Comparison of ENCODE assay signal across 11 cellular contexts in the genomic region with DNA sequence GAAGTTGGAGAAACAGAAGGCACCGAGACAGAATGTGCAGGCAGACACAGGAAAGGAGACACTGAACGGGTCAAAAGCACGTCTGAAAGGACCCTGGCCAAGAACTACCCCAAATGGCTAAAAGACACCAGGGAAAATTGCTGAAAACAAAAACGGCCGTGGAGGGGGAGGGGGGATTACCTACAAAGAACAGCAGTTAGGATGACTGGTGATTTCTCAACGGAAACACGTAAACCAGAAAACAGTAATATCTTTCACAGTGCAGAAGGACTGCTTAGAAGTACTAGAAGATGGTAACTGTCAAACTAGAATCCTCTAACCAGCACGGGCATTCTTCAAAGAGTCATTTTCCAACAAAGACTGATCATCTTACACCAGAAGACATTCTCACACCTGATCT.
DNase-seq lines count a peak whose midpoint lies in the region; ATAC-seq and TF ChIP-seq lines count a peak whose summit lies in the region.
"Had no signal": no experiment of that assay in that cellular context is flagged by ENCODE, and none has a peak within 500 bp of the region (broad histone marks: within the 10 kb centered on the region; RNA-seq: fewer than 3 reads in every experiment).

No MANE protein-coding gene starts in this region.

- no peak overlapping the region for H3K4me2 ChIP-seq in IMR-90 (ENCODE audit: low read depth, low read length)

- TF ChIP-seq POLR2A in IMR-90 (IDR thresholded peaks at IDR 0.05; ENCODE audit: low read depth, low read length), result no peak

- no peak for DNase-seq in CD4-positive, alpha-beta memory T cell
- DNase-seq in IMR-90 (no peak), AG08395 (ENCODE audit: low spot score) (no peak)
- no peak for DNase-seq in activated naive CD8-positive, alpha-beta T cell treated with anti-CD3 and anti-CD28 coated beads for 36 hours
- DNase-seq: effector CD4-positive, alpha-beta T cell; GDM1 had no signal

- H2BK20ac ChIP-seq in IMR-90 (ENCODE audit: low read depth, low read length), result peak overlapping the region; percentile 49; the same call in 1 of the 2 replicates

- peaks cover 0 to 3% of the 10 kb centered on the region in 2 donors for H3K9me3 ChIP-seq in CD4-positive, alpha-beta memory T cell (ENCODE audit: control insufficient read depth in 1 of 2, low read length in 2 of 2)
- H3K9me3 ChIP-seq in IMR-90 (ENCODE audit: control insufficient read depth, insufficient read depth, low read length), result no peaks in the 10 kb centered on the region; the same call in 1 of the 2 replicates
- no peaks in the 10 kb centered on the region for H3K9me3 ChIP-seq in neutrophil

- TF ChIP-seq CTCF in IMR-90 (conservative IDR thresholded peaks at IDR 0.05; ENCODE audit: low read depth, low read length), result no peak
- TF ChIP-seq CTCF in neutrophil (IDR thresholded peaks at IDR 0.05), result no peak

- peak overlapping the region; percentile 63 for H4K91ac ChIP-seq in IMR-90 (ENCODE audit: insufficient read depth, low read depth, low read length)

- peak overlapping the region; percentile 45 to 97 (median 81) for H3K27ac Mint-ChIP-seq in CD4-positive, alpha-beta memory T cell
- peak overlapping the region; percentile 95 for H3K27ac Mint-ChIP-seq in activated naive CD8-positive, alpha-beta T cell treated with anti-CD3 and anti-CD28 coated beads for 36 hours

- no peaks in the 10 kb centered on the region for H3K27me3 ChIP-seq in CD4-positive, alpha-beta memory T cell (ENCODE audit: insufficient read depth, low read length)
- H3K27me3 ChIP-seq in IMR-90 (ENCODE audit: control insufficient read depth, insufficient read depth, low read length) (no peaks in the 10 kb centered on the region), neutrophil (no peaks in the 10 kb centered on the region)

- H3K36me3 ChIP-seq in CD4-positive, alpha-beta memory T cell (ENCODE audit: insufficient read depth, low read length), result peaks cover 4% of the 10 kb centered on the region
- H3K36me3 ChIP-seq in IMR-90 (ENCODE audit: control insufficient read depth, insufficient read depth, low read length), result no peaks in the 10 kb centered on the region
- no peaks in the 10 kb centered on the region for H3K36me3 ChIP-seq in neutrophil

- H3K9ac ChIP-seq in IMR-90 (ENCODE audit: low read depth, low read length), result no peak overlapping the region

- POLR2A ChIA-PET in CD4-positive, alpha-beta memory T cell (lab: Charles Lee; ENCODE audit: partially characterized antibody), result no interaction called here
- POLR2A ChIA-PET in IMR-90 (lab: Charles Lee; ENCODE audit: unreplicated experiment), result no interaction called here

- in situ Hi-C loops in IMR-90 (cut with MboI; ENCODE audit: low sequenced_read_pairs), result no loop called here

- H4K20me1 ChIP-seq in IMR-90 (ENCODE audit: insufficient read depth, low read length), result no peaks in the 10 kb centered on the region; the same call in 1 of the 2 replicates

- peaks cover 22 to 24% of the 10 kb centered on the region in 2 donors for H3K36me3 Mint-ChIP-seq in CD4-positive, alpha-beta memory T cell
- peaks cover 14% of the 10 kb centered on the region for H3K36me3 Mint-ChIP-seq in activated naive CD8-positive, alpha-beta T cell treated with anti-CD3 and anti-CD28 coated beads for 36 hours

- peaks cover 33 to 77% of the 10 kb centered on the region in 2 experiments for H3K79me1 ChIP-seq in IMR-90 (ENCODE audit: low read depth in 1 of 2, low read length in 2 of 2)

- H2BK15ac ChIP-seq in IMR-90 (ENCODE audit: low read depth, low read length), result 0 out of 3 replicates have a peak overlapping the region, but pooled peaks have one; percentile 14

- H3K18ac ChIP-seq in IMR-90 (ENCODE audit: low read depth, low read length), result no peak overlapping the region

- H2BK5ac ChIP-seq in IMR-90 (ENCODE audit: low read depth, low read length, poor library complexity, severe bottlenecking), result no peak overlapping the region

- peak overlapping the region; percentile 37 to 92 (median 84) for H3K4me3 Mint-ChIP-seq in CD4-positive, alpha-beta memory T cell
- peak overlapping the region; percentile 9 for H3K4me3 Mint-ChIP-seq in activated naive CD8-positive, alpha-beta T cell treated with anti-CD3 and anti-CD28 coated beads for 36 hours

- H2AK5ac ChIP-seq in IMR-90 (ENCODE audit: low read depth, low read length), result peak overlapping the region; percentile 32; the same call in 1 of the 2 replicates

- ATAC-seq in IMR-90 (ENCODE audit: low read depth) (no peak), GM21367 (IDR thresholded peaks at IDR 0.05; ENCODE audit: unreplicated experiment) (no peak), GM18909 (IDR thresholded peaks at IDR 0.05; ENCODE audit: poor library complexity, unreplicated experiment) (no peak)
- ATAC-seq: Panc1 had no signal

- WGBS in IMR-90 (ENCODE audit: extremely low coverage in 2 of 2, insufficient read length in 1 of 2), 2 experiments, result 92% methylated on average over 2 of the region's 8 CpGs; no CpG with 5 or more reads in 1 of the 2 experiments

- H3K14ac ChIP-seq in IMR-90 (replicated peaks; ENCODE audit: low read depth, low read length), result 0 out of 2 replicates have a peak overlapping the region, but pooled peaks have one; percentile 4

- peak overlapping the region; percentile 52 for H2BK120ac ChIP-seq in IMR-90 (ENCODE audit: low read depth, low read length)

- peaks cover 53 to 93% (median 73%) of the 10 kb centered on the region in 4 donors for H3K4me1 Mint-ChIP-seq in CD4-positive, alpha-beta memory T cell
- peaks cover 81% of the 10 kb centered on the region for H3K4me1 Mint-ChIP-seq in activated naive CD8-positive, alpha-beta T cell treated with anti-CD3 and anti-CD28 coated beads for 36 hours

- CTCF ChIA-PET in CD4-positive, alpha-beta memory T cell (lab: Charles Lee; ENCODE audit: partially characterized antibody), result interaction anchor here (0.9 kb wide), 1 partner anchor 9 kb away, joined by 5 read pairs; no protein-coding TSS in a partner anchor
- CTCF ChIA-PET in IMR-90 (lab: Yijun Ruan, JAX), result no interaction called here

- BruUV-seq in IMR-90 (replicated peaks; lab: Mats Ljungman, UMichigan), result no TSS peak

- no peak overlapping the region for H3K27ac ChIP-seq in CD4-positive, alpha-beta memory T cell (ENCODE audit: low read depth, low read length)
- H3K27ac ChIP-seq in IMR-90 (ENCODE audit: insufficient read depth, low read length), result no peak overlapping the region
- peak overlapping the region; percentile 86 for H3K27ac ChIP-seq in neutrophil
- H3K27ac ChIP-seq: C4-2B had no signal

- no peak overlapping the region for H3K4me3 ChIP-seq in CD4-positive, alpha-beta memory T cell (ENCODE audit: low read length in 2 of 2)
- H3K4me3 ChIP-seq in IMR-90 (ENCODE audit: insufficient read depth, low read depth, low read length), result no peak overlapping the region
- H3K4me3 ChIP-seq in neutrophil (ENCODE audit: low read depth in 1 of 2, low read length in 1 of 2), result peak overlapping the region; percentile 16 to 21

- peaks cover 0 to 18% (median 7%) of the 10 kb centered on the region in 8 donors for H3K9me3 Mint-ChIP-seq in CD4-positive, alpha-beta memory T cell
- peaks cover 7% of the 10 kb centered on the region for H3K9me3 Mint-ChIP-seq in activated naive CD8-positive, alpha-beta T cell treated with anti-CD3 and anti-CD28 coated beads for 36 hours

- H2AFZ ChIP-seq in IMR-90 (replicated peaks; ENCODE audit: low read length, poor library complexity), result no peak overlapping the region

- peak overlapping the region; percentile 76 for H3K4ac ChIP-seq in IMR-90 (ENCODE audit: low read depth, low read length)

- no peaks in the 10 kb centered on the region for H3K27me3 Mint-ChIP-seq in CD4-positive, alpha-beta memory T cell
- peaks cover 4% of the 10 kb centered on the region for H3K27me3 Mint-ChIP-seq in activated naive CD8-positive, alpha-beta T cell treated with anti-CD3 and anti-CD28 coated beads for 36 hours

- H3K9me1 ChIP-seq in IMR-90 (ENCODE audit: insufficient read depth, low read length), result peaks cover 18% of the 10 kb centered on the region

- no peak overlapping the region for H3K56ac ChIP-seq in IMR-90 (ENCODE audit: extremely low read depth, insufficient read depth, low read length)

- H2AK9ac ChIP-seq in IMR-90 (replicated peaks; ENCODE audit: low read depth, low read length, poor library complexity), result peak overlapping the region; percentile 9

- H4K5ac ChIP-seq in IMR-90 (ENCODE audit: low read depth, low read length), result peak overlapping the region; percentile 22; the same call in 1 of the 2 replicates

- no peak overlapping the region for H4K8ac ChIP-seq in IMR-90 (ENCODE audit: low read depth in 2 of 2, low read length in 2 of 2)

- H3K23ac ChIP-seq in IMR-90 (ENCODE audit: low read depth, low read length), result no peak overlapping the region

- no peak for TF ChIP-seq RAD21 in IMR-90 (IDR thresholded peaks at IDR 0.05; ENCODE audit: low read length)

- intact Hi-C loops in CD4-positive, alpha-beta memory T cell (cut with micrococcal nuclease), result no loop called here
- intact Hi-C loops in IMR-90 (cut with micrococcal nuclease), result no loop called here

- peaks cover 89% of the 10 kb centered on the region for H3K4me1 ChIP-seq in CD4-positive, alpha-beta memory T cell (ENCODE audit: insufficient read depth, low read length)
- H3K4me1 ChIP-seq in IMR-90 (ENCODE audit: control insufficient read depth, insufficient read depth, low read length) (peaks cover 13% of the 10 kb centered on the region), neutrophil (ENCODE audit: control insufficient read depth in 1 of 2, insufficient read depth in 1 of 2, low read depth in 1 of 2, low read length in 1 of 2) (peaks cover 92 to 100% of the 10 kb centered on the region in 2 experiments)

- dilution Hi-C loops in IMR-90 (cut with HindIII; ENCODE audit: low sequenced_read_pairs, unreplicated experiment), result no loop called here

TF ChIP-seq in IMR-90, 13 proteins besides CTCF, POLR2A, EP300 and RAD21 (continues in another document):
- TF ChIP-seq NFE2L2 (IDR thresholded peaks at IDR 0.05; ENCODE audit: low read depth, low read length), result no peak
- no peak for TF ChIP-seq FOS (IDR thresholded peaks at IDR 0.05; ENCODE audit: low read depth, low read length)
- no peak for TF ChIP-seq CEBPB (IDR thresholded peaks at IDR 0.05; ENCODE audit: low read depth, low read length)
- TF ChIP-seq, protein P1, sequence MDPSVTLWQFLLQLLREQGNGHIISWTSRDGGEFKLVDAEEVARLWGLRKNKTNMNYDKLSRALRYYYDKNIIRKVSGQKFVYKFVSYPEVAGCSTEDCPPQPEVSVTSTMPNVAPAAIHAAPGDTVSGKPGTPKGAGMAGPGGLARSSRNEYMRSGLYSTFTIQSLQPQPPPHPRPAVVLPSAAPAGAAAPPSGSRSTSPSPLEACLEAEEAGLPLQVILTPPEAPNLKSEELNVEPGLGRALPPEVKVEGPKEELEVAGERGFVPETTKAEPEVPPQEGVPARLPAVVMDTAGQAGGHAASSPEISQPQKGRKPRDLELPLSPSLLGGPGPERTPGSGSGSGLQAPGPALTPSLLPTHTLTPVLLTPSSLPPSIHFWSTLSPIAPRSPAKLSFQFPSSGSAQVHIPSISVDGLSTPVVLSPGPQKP (IDR thresholded peaks at IDR 0.05; ENCODE audit: borderline replicate concordance, low read depth, low read length), result no peak
- TF ChIP-seq SMC3 (IDR thresholded peaks at IDR 0.05; ENCODE audit: low read depth, low read length), result no peak
- no peak for TF ChIP-seq MXI1 (IDR thresholded peaks at IDR 0.05; ENCODE audit: borderline replicate concordance, low read depth, low read length)
- TF ChIP-seq CHD1 (IDR thresholded peaks at IDR 0.05; ENCODE audit: low read depth, low read length), result no peak
- TF ChIP-seq BHLHE40 (IDR thresholded peaks at IDR 0.05; ENCODE audit: low read depth, low read length), result no peak

Comparison
In these comparisons a context has a peak if more than half of its experiments do, and no peak if none do; other contexts are left out.
1. H3K4me3 ChIP-seq: peak in neutrophil (2 of 2); none in CD4-positive, alpha-beta memory T cell (0 of 2) and IMR-90 (single experiment).